In genomic region chr9:120541921-120542320, GRCh38 we compare ENCODE assay signal across 26 cellular contexts. TPM values are rescaled to one million over a fixed set of nuclear protein-coding genes. Genes with fewer than 3 reads are reported as not detected.
DNase-seq lines count a peak whose midpoint lies in the region; ATAC-seq and TF ChIP-seq lines count a peak whose summit lies in the region.
"Had no signal": no experiment of that assay in that cellular context is flagged by ENCODE, and none has a peak within 500 bp of the region (broad histone marks: within the 10 kb centered on the region; RNA-seq: fewer than 3 reads in every experiment).

No MANE protein-coding gene starts in this region.

- H4K8ac ChIP-seq in trophoblast cell (ENCODE audit: low read depth, low read length) = peak overlapping the region; percentile 53

- no peak overlapping the region for H3K4me2 ChIP-seq in trophoblast cell (ENCODE audit: low read length)
- no peak overlapping the region for H3K4me2 ChIP-seq in smooth muscle cell
- H3K4me2 ChIP-seq: A549, BLaER1 had no signal

- H3K79me1 ChIP-seq in trophoblast cell (ENCODE audit: low read length) = no peaks in the 10 kb centered on the region

- POLR2A ChIA-PET in MCF 10A (lab: Yijun Ruan, JAX) = interaction anchor here (6.1 kb wide), 1 partner anchor 9 kb away, joined by 65 read pairs; no protein-coding TSS in a partner anchor

- TF ChIP-seq POLR2A in breast epithelium (IDR thresholded peaks at IDR 0.05) (no peak), uterus (IDR thresholded peaks at IDR 0.05) (no peak)

- peak overlapping the region; percentile 64 for H2BK5ac ChIP-seq in trophoblast cell (ENCODE audit: low read depth, low read length, poor library complexity)

- TF ChIP-seq CTCF in MCF 10A (IDR thresholded peaks at IDR 0.05; ENCODE audit: unreplicated experiment) (no peak), breast epithelium (IDR thresholded peaks at IDR 0.05) (no peak), endodermal cell (conservative IDR thresholded peaks at IDR 0.05) (no peak), smooth muscle cell (IDR thresholded peaks at IDR 0.05; ENCODE audit: borderline replicate concordance, insufficient read depth, poor library complexity, severe bottlenecking) (no peak), uterus (IDR thresholded peaks at IDR 0.05) (no peak)

- H4K12ac ChIP-seq in trophoblast cell (ENCODE audit: low read depth, low read length) = no peak overlapping the region

- DNase-seq in MCF 10A (ENCODE audit: unreplicated experiment) (no peak), breast epithelium (ENCODE audit: low spot score in 2 of 2) (no peak), endodermal cell (no peak), trophoblast cell (no peak), smooth muscle cell (lab: John Stamatoyannopoulos, UW; ENCODE audit: unreplicated experiment) (no peak), uterus (no peak)
- DNase-seq in central memory CD8-positive, alpha-beta T cell (ENCODE audit: low spot score in 2 of 2) = no peak
- DNase-seq in stimulated activated naive CD8-positive, alpha-beta T cell treated with anti-CD3 and anti-CD28 coated beads, Interleukin-15, Interleukin-2, amounts not matched to agents 100 U/mL and 50 U/mL, for 24 hours = no peak
- DNase-seq: BE2C; C1 segment of cervical spinal cord; CD4-positive, alpha-beta memory T cell; CD4-positive, CD25-positive, alpha-beta regulatory T cell; CD8-positive, alpha-beta memory T cell; COR-L47; DMS 273 treated with DMSO at 0.1 percent for 48 hours; DMS153; DMS53; DMS79; DND-41; EL; GDM1 had no signal

- H2AK5ac ChIP-seq in trophoblast cell (ENCODE audit: low read length) = peak overlapping the region; percentile 47

- H3K14ac ChIP-seq in trophoblast cell (ENCODE audit: low read length) = no peak overlapping the region

- no peaks in the 10 kb centered on the region for H3K79me2 ChIP-seq in trophoblast cell (ENCODE audit: control insufficient read depth, insufficient read depth, low read length, poor library complexity)
- H3K79me2 ChIP-seq in smooth muscle cell (ENCODE audit: low read depth) = no peaks in the 10 kb centered on the region

- H3K27ac ChIP-seq in breast epithelium (no peak overlapping the region), endodermal cell (ENCODE audit: low read depth, low read length) (peak overlapping the region; percentile 13), trophoblast cell (ENCODE audit: low read depth, low read length) (no peak overlapping the region), smooth muscle cell (ENCODE audit: low read depth) (no peak overlapping the region), uterus (no peak overlapping the region)
- H3K27ac ChIP-seq: 22Rv1, A549, BLaER1 had no signal

- no peak for ATAC-seq in central memory CD8-positive, alpha-beta T cell (replicated peaks; ENCODE audit: extremely low read depth, poor library complexity, severe bottlenecking)
- ATAC-seq in stimulated activated naive CD8-positive, alpha-beta T cell treated with anti-CD3 and anti-CD28 coated beads, Interleukin-15, Interleukin-2, amounts not matched to agents 100 U/mL and 50 U/mL, for 24 hours = no peak
- ATAC-seq: A549, GM12878 had no signal

- no peak overlapping the region for H3K4me3 Mint-ChIP-seq in MCF 10A (ENCODE audit: unreplicated experiment)
- no peak overlapping the region for H3K4me3 Mint-ChIP-seq in central memory CD8-positive, alpha-beta T cell
- H3K4me3 Mint-ChIP-seq in endodermal cell = no peak overlapping the region
- H3K4me3 Mint-ChIP-seq: CD14-positive monocyte; CD4-positive, alpha-beta memory T cell; CD4-positive, CD25-positive, alpha-beta regulatory T cell; CD8-positive, alpha-beta memory T cell had no signal

- H4K20me1 ChIP-seq in smooth muscle cell (ENCODE audit: low read depth) = no peaks in the 10 kb centered on the region

- CTCF ChIA-PET in MCF 10A (lab: Yijun Ruan, JAX) = interaction anchor here (0.6 to 2.5 kb wide), 4 partner anchors 9 to 1919 kb away, joined by 3 to 25 read pairs (median 3); no protein-coding TSS in a partner anchor

- no TSS peak for BruUV-seq in MCF 10A (replicated peaks; lab: Mats Ljungman, UMichigan)

- H2BK12ac ChIP-seq in trophoblast cell (ENCODE audit: low read length) = peak overlapping the region; percentile 69

- 88 to 93% methylated on average over 1 of the region's 2 CpGs for WGBS in endodermal cell (ENCODE audit: insufficient coverage in 1 of 2, insufficient read length in 1 of 2), 2 experiments
- no CpG with 5 or more reads among the region's 2 CpGs for WGBS in trophoblast cell (ENCODE audit: extremely low coverage, insufficient coverage, insufficient read length)
- WGBS in smooth muscle cell (ENCODE audit: low lambda C conversion rate) = 95% methylated on average over 2 of the region's 2 CpGs

- peak overlapping the region; percentile 38 for H2BK120ac ChIP-seq in trophoblast cell (ENCODE audit: insufficient read depth, low read length, poor library complexity)

- H3K9me3 Mint-ChIP-seq in MCF 10A (ENCODE audit: unreplicated experiment) (no peaks in the 10 kb centered on the region), endodermal cell (no peaks in the 10 kb centered on the region)
- no peaks in the 10 kb centered on the region for H3K9me3 Mint-ChIP-seq in central memory CD8-positive, alpha-beta T cell
- H3K9me3 Mint-ChIP-seq: CD14-positive monocyte; CD4-positive, alpha-beta memory T cell; CD4-positive, CD25-positive, alpha-beta regulatory T cell; CD8-positive, alpha-beta memory T cell had no signal

- H3K9me3 ChIP-seq in breast epithelium (no peaks in the 10 kb centered on the region), endodermal cell (ENCODE audit: control insufficient read depth, low read length) (no peaks in the 10 kb centered on the region), trophoblast cell (ENCODE audit: insufficient read depth, low read depth, low read length) (no peaks in the 10 kb centered on the region), smooth muscle cell (replicated peaks; ENCODE audit: low read depth) (no peaks in the 10 kb centered on the region), uterus (no peaks in the 10 kb centered on the region)
- H3K9me3 ChIP-seq: A549, BE2C, BLaER1 had no signal

- H3K9ac ChIP-seq in endodermal cell (ENCODE audit: extremely low read depth, low read length, poor library complexity, severe bottlenecking) (no peak overlapping the region), trophoblast cell (ENCODE audit: low read length) (no peak overlapping the region), smooth muscle cell (ENCODE audit: low read depth) (no peak overlapping the region)
- H3K9ac ChIP-seq: BLaER1 had no signal

- no peaks in the 10 kb centered on the region for H3K36me3 ChIP-seq in breast epithelium
- peaks cover 62% of the 10 kb centered on the region for H3K36me3 ChIP-seq in endodermal cell (ENCODE audit: control insufficient read depth, insufficient read depth, low read length)
- H3K36me3 ChIP-seq in trophoblast cell (ENCODE audit: control insufficient read depth in 1 of 2, insufficient read depth in 2 of 2, low read length in 2 of 2) = peaks cover 3 to 7% of the 10 kb centered on the region in 2 experiments
- H3K36me3 ChIP-seq in smooth muscle cell (ENCODE audit: low read depth) = peaks cover 8% of the 10 kb centered on the region
- no peaks in the 10 kb centered on the region for H3K36me3 ChIP-seq in uterus

- H3K4me1 ChIP-seq in breast epithelium (no peaks in the 10 kb centered on the region), endodermal cell (ENCODE audit: control insufficient read depth, insufficient read depth, low read length) (peaks cover 11% of the 10 kb centered on the region), trophoblast cell (ENCODE audit: control insufficient read depth in 1 of 2, insufficient read depth in 2 of 2, low read length in 2 of 2) (peaks cover 12 to 26% of the 10 kb centered on the region in 2 experiments), smooth muscle cell (ENCODE audit: low read depth) (no peaks in the 10 kb centered on the region), uterus (no peaks in the 10 kb centered on the region)
- H3K4me1 ChIP-seq: BLaER1 had no signal

- H3K23ac ChIP-seq in trophoblast cell (ENCODE audit: low read length) = no peak overlapping the region

- H3K4me1 Mint-ChIP-seq in MCF 10A (ENCODE audit: insufficient read depth, unreplicated experiment) (peaks cover 23% of the 10 kb centered on the region), endodermal cell (peaks cover 23% of the 10 kb centered on the region)
- peaks cover 5% of the 10 kb centered on the region for H3K4me1 Mint-ChIP-seq in central memory CD8-positive, alpha-beta T cell
- H3K4me1 Mint-ChIP-seq: CD14-positive monocyte; CD8-positive, alpha-beta memory T cell had no signal

- H3K36me3 Mint-ChIP-seq in MCF 10A (ENCODE audit: insufficient read depth, unreplicated experiment) (peaks cover 79% of the 10 kb centered on the region), endodermal cell (ENCODE audit: low read depth) (peaks cover 51% of the 10 kb centered on the region)
- peaks cover 59% of the 10 kb centered on the region for H3K36me3 Mint-ChIP-seq in central memory CD8-positive, alpha-beta T cell (ENCODE audit: insufficient read depth)

- H2AFZ ChIP-seq in trophoblast cell (ENCODE audit: insufficient read depth, low read length, poor library complexity) = no peak overlapping the region
- no peak overlapping the region for H2AFZ ChIP-seq in smooth muscle cell (ENCODE audit: low read depth)

- no peaks in the 10 kb centered on the region for H3K27me3 ChIP-seq in breast epithelium
- no peaks in the 10 kb centered on the region for H3K27me3 ChIP-seq in endodermal cell (ENCODE audit: control insufficient read depth, insufficient read depth, low read length, poor library complexity, severe bottlenecking)
- no peaks in the 10 kb centered on the region for H3K27me3 ChIP-seq in trophoblast cell (ENCODE audit: insufficient read depth, low read length)
- no peaks in the 10 kb centered on the region for H3K27me3 ChIP-seq in smooth muscle cell (ENCODE audit: low read depth)
- no peaks in the 10 kb centered on the region for H3K27me3 ChIP-seq in uterus
- H3K27me3 ChIP-seq: BE2C, BLaER1 had no signal

- no peak overlapping the region for H3K4ac ChIP-seq in trophoblast cell (ENCODE audit: low read depth, low read length)

- H3K27ac Mint-ChIP-seq in MCF 10A (ENCODE audit: low read depth, unreplicated experiment) (peak overlapping the region; percentile 64), endodermal cell (no peak overlapping the region)
- H3K27ac Mint-ChIP-seq in central memory CD8-positive, alpha-beta T cell (ENCODE audit: low read depth) = peak overlapping the region; percentile 44
- H3K27ac Mint-ChIP-seq: CD4-positive, alpha-beta memory T cell had no signal

- intact Hi-C loops in MCF 10A (cut with micrococcal nuclease) = no loop called here
- intact Hi-C loops in breast epithelium (cut with DNase I; ENCODE audit: low total_unique reads) = no loop called here
- intact Hi-C loops in uterus (cut with DNase I; ENCODE audit: low total_unique reads) = no loop called here

- H3K4me3 ChIP-seq in breast epithelium (no peak overlapping the region), endodermal cell (ENCODE audit: low read length) (no peak overlapping the region), trophoblast cell (ENCODE audit: low read depth, low read length) (no peak overlapping the region), smooth muscle cell (no peak overlapping the region), uterus (no peak overlapping the region)
- H3K4me3 ChIP-seq: A549, BLaER1, GM12878 had no signal

- no peak overlapping the region for H3K18ac ChIP-seq in trophoblast cell (ENCODE audit: low read length)

- no peaks in the 10 kb centered on the region for H3F3A ChIP-seq in smooth muscle cell (ENCODE audit: low read depth)

- H3K27me3 Mint-ChIP-seq in MCF 10A (ENCODE audit: insufficient read depth, unreplicated experiment) (no peaks in the 10 kb centered on the region), endodermal cell (ENCODE audit: insufficient read depth) (no peaks in the 10 kb centered on the region)
- H3K27me3 Mint-ChIP-seq in central memory CD8-positive, alpha-beta T cell = no peaks in the 10 kb centered on the region
- H3K27me3 Mint-ChIP-seq: CD4-positive, alpha-beta memory T cell; CD4-positive, CD25-positive, alpha-beta regulatory T cell had no signal

- peak overlapping the region; percentile 61 for H4K91ac ChIP-seq in trophoblast cell (ENCODE audit: low read depth, low read length)

RNA-seq across cellular contexts. Expression of gene CDK5RAP2, which starts 38.0 kb away (rescaled TPM):
- total RNA-seq in MCF 10A (2022) = 43.4 and 50.0 TPM in 2 replicates
- 10 to 100 TPM; 44.5 to 77.4 (median 60.6) TPM for total RNA-seq in breast epithelium
- 10 to 100 TPM; 68.2 to 92.0 TPM for total RNA-seq in endodermal cell
- 64.2 TPM for polyA plus RNA-seq in endodermal cell (2013, experiment 1 of 2)
- polyA plus RNA-seq in endodermal cell (2013, experiment 2 of 2) = 63.9 TPM
- 20.0 and 22.3 TPM in 2 replicates for polyA plus RNA-seq in trophoblast cell (2013)
- total RNA-seq in smooth muscle cell = 33.7 and 38.5 TPM in 2 replicates
- polyA plus RNA-seq in smooth muscle cell = 32.2 and 38.3 TPM in 2 replicates
- total RNA-seq in uterus = 10 to 100 TPM; 28.9 to 62.3 (median 40.0) TPM
